Comparison of ENCODE assay signal across 11 cellular contexts in genomic region chr17:31319253-31319661, GRCh38. TPM values are rescaled to one million over a fixed set of nuclear protein-coding genes. Genes with fewer than 3 reads are reported as not detected.
DNase-seq lines count a peak whose midpoint lies in the region; ATAC-seq and TF ChIP-seq lines count a peak whose summit lies in the region.
"Had no signal": no experiment of that assay in that cellular context is flagged by ENCODE, and none has a peak within 500 bp of the region (broad histone marks: within the 10 kb centered on the region; RNA-seq: fewer than 3 reads in every experiment).

No MANE protein-coding gene starts in this region.

- H3K4me1 Mint-ChIP-seq in activated CD8-positive, alpha-beta T cell treated with anti-CD3 and anti-CD28 coated beads, Interleukin-2, amount 10 ng/mL, durations not matched to agents 7 days and 5 days (ENCODE audit: low read depth), result peaks cover 47% of the 10 kb centered on the region
- H3K4me1 Mint-ChIP-seq in naive thymus-derived CD8-positive, alpha-beta T cell, result peaks cover 20 to 60% (median 42%) of the 10 kb centered on the region in 4 donors
- no peaks in the 10 kb centered on the region for H3K4me1 Mint-ChIP-seq in Calu3 (ENCODE audit: low read depth, unreplicated experiment)

- peaks cover 41% of the 10 kb centered on the region for H3K36me3 Mint-ChIP-seq in activated CD8-positive, alpha-beta T cell treated with anti-CD3 and anti-CD28 coated beads, Interleukin-2, amount 10 ng/mL, durations not matched to agents 7 days and 5 days (ENCODE audit: low read depth)
- peaks cover 4 to 14% (median 6%) of the 10 kb centered on the region in 3 donors for H3K36me3 Mint-ChIP-seq in naive thymus-derived CD8-positive, alpha-beta T cell
- no peaks in the 10 kb centered on the region for H3K36me3 Mint-ChIP-seq in Calu3 (ENCODE audit: insufficient read depth, unreplicated experiment)

- intact Hi-C loops in Calu3 (cut with micrococcal nuclease; ENCODE audit: unreplicated experiment), result no loop called here

- peak overlapping the region; percentile 90 for H3K27ac Mint-ChIP-seq in activated CD8-positive, alpha-beta T cell treated with anti-CD3 and anti-CD28 coated beads, Interleukin-2, amount 10 ng/mL, durations not matched to agents 7 days and 5 days
- peak overlapping the region; percentile 88 to 98 (median 96) for H3K27ac Mint-ChIP-seq in naive thymus-derived CD8-positive, alpha-beta T cell
- no peak overlapping the region for H3K27ac Mint-ChIP-seq in Calu3 (ENCODE audit: unreplicated experiment)

- CTCF ChIA-PET in activated CD8-positive, alpha-beta T cell treated with anti-CD3 and anti-CD28 coated beads, Interleukin-2, amount 10 ng/mL, durations not matched to agents 7 days and 5 days (lab: Charles Lee), result interaction anchor here (0.6 to 3.2 kb wide), 2 partner anchors 8 to 924 kb away, joined by 3 to 24 read pairs; no protein-coding TSS in a partner anchor
- CTCF ChIA-PET in Calu3 (lab: Charles Lee), result no interaction called here

- TF ChIP-seq CTCF in Calu3 (IDR thresholded peaks at IDR 0.05; ENCODE audit: unreplicated experiment), result no peak

- ATAC-seq in HG03378 (IDR thresholded peaks at IDR 0.05; ENCODE audit: unreplicated experiment) (peak; percentile 48), GM21737 (IDR thresholded peaks at IDR 0.05; ENCODE audit: unreplicated experiment) (no peak)
- ATAC-seq in activated CD8-positive, alpha-beta T cell treated with anti-CD3 and anti-CD28 coated beads, Interleukin-2, amount 10 ng/mL, durations not matched to agents 7 days and 5 days, result no peak
- ATAC-seq in naive thymus-derived CD8-positive, alpha-beta T cell, result peak in 1 of 2 donors; percentile 9

- BruUV-seq in Calu3 (replicated peaks; lab: Mats Ljungman, UMichigan), result no TSS peak

- no peaks in the 10 kb centered on the region for H3K27me3 Mint-ChIP-seq in activated CD8-positive, alpha-beta T cell treated with anti-CD3 and anti-CD28 coated beads, Interleukin-2, amount 10 ng/mL, durations not matched to agents 7 days and 5 days (ENCODE audit: low read depth)
- no peaks in the 10 kb centered on the region for H3K27me3 Mint-ChIP-seq in naive thymus-derived CD8-positive, alpha-beta T cell
- no peaks in the 10 kb centered on the region for H3K27me3 Mint-ChIP-seq in Calu3 (ENCODE audit: unreplicated experiment)

- POLR2A ChIA-PET in activated CD8-positive, alpha-beta T cell treated with anti-CD3 and anti-CD28 coated beads, Interleukin-2, amount 10 ng/mL, durations not matched to agents 7 days and 5 days (lab: Charles Lee), result interaction anchor here (0.6 to 6.2 kb wide), 3 partner anchors 8 to 58 kb away, joined by 3 to 185 read pairs (median 9); partner anchors contain the start of gene EVI2B
- POLR2A ChIA-PET in naive thymus-derived CD8-positive, alpha-beta T cell (lab: Charles Lee), result interaction anchor here (0.6 to 5.2 kb wide), 4 partner anchors 8 to 1029 kb away, joined by 3 to 90 read pairs (median 7); partner anchors contain the start of gene EVI2B

- DNase-seq in GDM1 (lab: John Stamatoyannopoulos, UW) (peak; percentile 13), NCI-H2081 (lab: John Stamatoyannopoulos, UW) (no peak), Calu3 (no peak), cortex of kidney (lab: John Stamatoyannopoulos, UW) (no peak)
- DNase-seq in activated CD8-positive, alpha-beta T cell treated with anti-CD3 and anti-CD28 coated beads, Interleukin-2, amount 10 ng/mL, durations not matched to agents 7 days and 5 days, result no peak
- peak in 3 of 10 donors; percentile 53 to 63 (median 60) for DNase-seq in naive thymus-derived CD8-positive, alpha-beta T cell
- DNase-seq: GOT3, ovary had no signal

- peak overlapping the region; percentile 74 for H3K4me3 Mint-ChIP-seq in activated CD8-positive, alpha-beta T cell treated with anti-CD3 and anti-CD28 coated beads, Interleukin-2, amount 10 ng/mL, durations not matched to agents 7 days and 5 days
- H3K4me3 Mint-ChIP-seq in naive thymus-derived CD8-positive, alpha-beta T cell, result peak overlapping the region; percentile 76 to 96 (median 92)
- H3K4me3 Mint-ChIP-seq in Calu3 (ENCODE audit: low read depth, unreplicated experiment), result no peak overlapping the region

- peaks cover 6% of the 10 kb centered on the region for H3K9me3 Mint-ChIP-seq in activated CD8-positive, alpha-beta T cell treated with anti-CD3 and anti-CD28 coated beads, Interleukin-2, amount 10 ng/mL, durations not matched to agents 7 days and 5 days (ENCODE audit: insufficient read depth)
- H3K9me3 Mint-ChIP-seq in naive thymus-derived CD8-positive, alpha-beta T cell, result no peaks in the 10 kb centered on the region
- no peaks in the 10 kb centered on the region for H3K9me3 Mint-ChIP-seq in Calu3 (ENCODE audit: low read depth, unreplicated experiment)

RNA-seq across cellular contexts. Expression of gene EVI2A, which starts 2.2 kb away (rescaled TPM):
- 10 to 100 TPM; 40.4 to 44.2 TPM for total RNA-seq in activated CD8-positive, alpha-beta T cell treated with anti-CD3 and anti-CD28 coated beads, Interleukin-2, amount 10 ng/mL, durations not matched to agents 7 days and 5 days
- 100 to 1,000 TPM; 113 to 119 TPM for total RNA-seq in naive thymus-derived CD8-positive, alpha-beta T cell
- polyA plus RNA-seq in naive thymus-derived CD8-positive, alpha-beta T cell, result 10 to 100 TPM; 44.3 to 57.0 (median 53.3) TPM
- total RNA-seq in Calu3 (2022), result not detected in 2 replicates
- total RNA-seq: G401 had no signal

RNA-seq across cellular contexts. Expression of gene EVI2B, which starts 5.4 kb away (rescaled TPM):
- 10 to 100 TPM; 49.1 to 52.6 TPM for total RNA-seq in activated CD8-positive, alpha-beta T cell treated with anti-CD3 and anti-CD28 coated beads, Interleukin-2, amount 10 ng/mL, durations not matched to agents 7 days and 5 days
- 100 to 1,000 TPM; 146 to 159 TPM for total RNA-seq in naive thymus-derived CD8-positive, alpha-beta T cell
- polyA plus RNA-seq in naive thymus-derived CD8-positive, alpha-beta T cell, result 10 to 100 TPM; 69.5 to 82.1 (median 79.7) TPM
- total RNA-seq in Calu3 (2022), result not detected in 2 replicates
- total RNA-seq: G401 had no signal

RNA-seq across cellular contexts. Expression of gene OMG, which starts 22.2 kb away (rescaled TPM):
- under 1 TPM; 0.29 to 0.50 TPM for total RNA-seq in activated CD8-positive, alpha-beta T cell treated with anti-CD3 and anti-CD28 coated beads, Interleukin-2, amount 10 ng/mL, durations not matched to agents 7 days and 5 days
- 1 to 10 TPM in 1 of 2 experiments, under 1 TPM in 1; 0.70 to 1.3 TPM for total RNA-seq in naive thymus-derived CD8-positive, alpha-beta T cell
- polyA plus RNA-seq in naive thymus-derived CD8-positive, alpha-beta T cell, result not detected
- total RNA-seq in Calu3 (2022), result not detected in 2 replicates

Comparison
In these comparisons a context has a peak if more than half of its experiments do, and no peak if none do; other contexts are left out.
1. RNA of gene EVI2A, which starts 2.2 kb away (total RNA-seq): 113 to 119 TPM in naive thymus-derived CD8-positive, alpha-beta T cell and 40.4 to 44.2 TPM in activated CD8-positive, alpha-beta T cell treated with anti-CD3 and anti-CD28 coated beads, Interleukin-2, amount 10 ng/mL, durations not matched to agents 7 days and 5 days; not detected in Calu3; every median in the first group is over 10 times any median in the second.
2. RNA of gene EVI2B, which starts 5.4 kb away (total RNA-seq): 146 to 159 TPM in naive thymus-derived CD8-positive, alpha-beta T cell and 49.1 to 52.6 TPM in activated CD8-positive, alpha-beta T cell treated with anti-CD3 and anti-CD28 coated beads, Interleukin-2, amount 10 ng/mL, durations not matched to agents 7 days and 5 days; not detected in Calu3; every median in the first group is over 10 times any median in the second.